ENCODE assay signal across 1 cellular context in genomic region chr6:93183513-93183912, GRCh38.
TF ChIP-seq lines count a peak whose summit lies in the region.

No MANE protein-coding gene starts in this region.

TF ChIP-seq in H1, 55 proteins besides CTCF, POLR2A, EP300 and RAD21:
- no peak for TF ChIP-seq USF2 (IDR thresholded peaks at IDR 0.05; ENCODE audit: low read length)
- TF ChIP-seq SAP30 (IDR thresholded peaks at IDR 0.05; ENCODE audit: insufficient read depth, insufficient replicate concordance, low read length) = no peak
- TF ChIP-seq ZNF274 (IDR thresholded peaks at IDR 0.05; ENCODE audit: borderline replicate concordance, extremely low read depth, low read length) = no peak
- no peak for TF ChIP-seq TEAD4 (IDR thresholded peaks at IDR 0.05; ENCODE audit: low read depth, low read length)
- no peak for TF ChIP-seq RBBP5 (IDR thresholded peaks at IDR 0.05; ENCODE audit: borderline replicate concordance, low read depth, low read length)
- no peak for TF ChIP-seq BACH1 (IDR thresholded peaks at IDR 0.05; ENCODE audit: low read length)
- TF ChIP-seq TAF1 (IDR thresholded peaks at IDR 0.05; ENCODE audit: low read depth, low read length) = no peak
- TF ChIP-seq CHD7 (IDR thresholded peaks at IDR 0.05; ENCODE audit: insufficient replicate concordance, low read length) = no peak
- no peak for TF ChIP-seq HDAC2 (IDR thresholded peaks at IDR 0.05; ENCODE audit: borderline replicate concordance in 1 of 2, low read depth in 2 of 2, low read length in 2 of 2)
- TF ChIP-seq EGR1 (IDR thresholded peaks at IDR 0.05; ENCODE audit: borderline replicate concordance, low read depth, low read length) = no peak
- TF ChIP-seq SUZ12 (IDR thresholded peaks at IDR 0.05; ENCODE audit: low read length) = no peak
- TF ChIP-seq SRF (IDR thresholded peaks at IDR 0.05; ENCODE audit: low read depth, low read length) = no peak
- no peak for TF ChIP-seq NRF1 (IDR thresholded peaks at IDR 0.05; ENCODE audit: low read depth, low read length)
- TF ChIP-seq MAFK (IDR thresholded peaks at IDR 0.05; ENCODE audit: low read depth, low read length) = no peak
- no peak for TF ChIP-seq EZH2 (IDR thresholded peaks at IDR 0.05; ENCODE audit: low read depth, low read length, severe bottlenecking)
- TF ChIP-seq SP2 (IDR thresholded peaks at IDR 0.05; ENCODE audit: low read length) = no peak
- no peak for TF ChIP-seq RXRA (IDR thresholded peaks at IDR 0.05; ENCODE audit: insufficient read depth, low read depth, low read length)
- no peak for TF ChIP-seq CEBPB (IDR thresholded peaks at IDR 0.05; ENCODE audit: low read depth, low read length)
